ENCODE assay signal across 16 cellular contexts in genomic region chr12:58364389-58365086, GRCh38.
DNase-seq lines count a peak whose midpoint lies in the region; TF ChIP-seq lines count a peak whose summit lies in the region.
"Had no signal": no experiment of that assay in that cellular context is flagged by ENCODE, and none has a peak within 500 bp of the region (broad histone marks: within the 10 kb centered on the region; RNA-seq: fewer than 3 reads in every experiment).

No MANE protein-coding gene starts in this region.

- peak; percentile 93 for DNase-seq in Daoy (ENCODE audit: low read depth)
- DNase-seq in NCI-H226: peak; percentile 99
- DNase-seq in epidermal melanocyte (ENCODE audit: insufficient read length, low spot score): peak; percentile 55
- no peak for DNase-seq in SKM-1 (lab: John Stamatoyannopoulos, UW; ENCODE audit: unreplicated experiment)
- DNase-seq in NCI-H1105 treated with DMSO at 0.1 percent for 48 hours (lab: John Stamatoyannopoulos, UW): no peak
- DNase-seq in NCI-H187 treated with DMSO at 0.1 percent for 48 hours (lab: John Stamatoyannopoulos, UW): no peak
- DNase-seq in coronary artery (ENCODE audit: low spot score): no peak
- DNase-seq: activated T-cell treated with anti-CD3 and anti-CD28 coated beads, Interleukin-2, amount 50 U/mL, for 48 hours; DMS79; effector CD4-positive, alpha-beta T cell; lower lobe of right lung; NCI-H2227 treated with DMSO at 0.1 percent for 48 hours; stimulated activated CD4-positive, alpha-beta T cell treated with anti-CD3 and anti-CD28 coated beads, Interleukin-12 subunit alpha, Interleukin-12 subunit beta, amount 100 ng/mL, for 4 hours; stimulated activated naive CD4-positive, alpha-beta T cell treated with Interleukin-2 at 50 U/mL for 16 hours had no signal

- no peak overlapping the region for H3K4me3 ChIP-seq in coronary artery
- H3K4me3 ChIP-seq: lower lobe of right lung had no signal

- no peaks in the 10 kb centered on the region for H3K9me3 Mint-ChIP-seq in nephron
- H3K9me3 Mint-ChIP-seq: T-helper 2 cell treated with Interferon-gamma antibody and Interleukin-4, amounts not matched to agents 5 μg/mL and 100 μg/mL, for 36 hours had no signal

- peak overlapping the region in 2 of 3 experiments; percentile 8 to 19 for H3K27ac Mint-ChIP-seq in nephron
- H3K27ac Mint-ChIP-seq: T-helper 2 cell treated with Interferon-gamma antibody and Interleukin-4, amounts not matched to agents 5 μg/mL and 100 μg/mL, for 36 hours had no signal

- H3K4me1 Mint-ChIP-seq in nephron: peaks cover 20% of the 10 kb centered on the region

- no peak for TF ChIP-seq CTCF in nephron (IDR thresholded peaks at IDR 0.05; ENCODE audit: unreplicated experiment in 3 of 3)
- TF ChIP-seq CTCF in coronary artery (IDR thresholded peaks at IDR 0.05): no peak

- no peaks in the 10 kb centered on the region for H3K36me3 Mint-ChIP-seq in nephron (ENCODE audit: low read depth)

- H3K27me3 Mint-ChIP-seq in nephron (ENCODE audit: low read depth): no peaks in the 10 kb centered on the region

- H3K4me3 Mint-ChIP-seq in nephron: no peak overlapping the region
- H3K4me3 Mint-ChIP-seq: T-helper 2 cell treated with Interferon-gamma antibody and Interleukin-4, amounts not matched to agents 5 μg/mL and 100 μg/mL, for 36 hours had no signal

- no peak overlapping the region for H3K27ac ChIP-seq in coronary artery
- H3K27ac ChIP-seq: lower lobe of right lung had no signal

Comparison
In these comparisons a context has a peak if more than half of its experiments do, and no peak if none do; other contexts are left out.
1. DNase-seq: peak in Daoy (single experiment), NCI-H226 (single experiment) and epidermal melanocyte (single experiment); none in SKM-1 (single experiment), NCI-H1105 treated with DMSO at 0.1 percent for 48 hours (single experiment), NCI-H187 treated with DMSO at 0.1 percent for 48 hours (single experiment) and coronary artery (single experiment).